7 cellular contexts compared by ENCODE assay signal in genomic region chr7:65771164-65771533, GRCh38.
A peak's percentile ranks its signal among the peaks of the same experiment; 100 is the strongest.
DNase-seq lines count a peak whose midpoint lies in the region; ATAC-seq and TF ChIP-seq lines count a peak whose summit lies in the region.
"Not testable (repeated sequence)": the region's sequence is repeated elsewhere in the genome, so short reads cannot be mapped to it uniquely, and the experiment has no call there.

No MANE protein-coding gene starts in this region.

- not testable (repeated sequence) for TF ChIP-seq POLR2A in breast epithelium (IDR thresholded peaks at IDR 0.05)

- H3K27me3 ChIP-seq in GM06990 (replicated peaks; ENCODE audit: control insufficient read depth, insufficient read depth, low read length); Loucy (ENCODE audit: insufficient read depth, low read length, poor library complexity, severe bottlenecking); breast epithelium; foreskin keratinocyte: not testable (repeated sequence)

- peak overlapping the region; percentile 88 for H3K27ac Mint-ChIP-seq in activated CD4-positive, alpha-beta T cell treated with anti-CD3 and anti-CD28 coated beads for 36 hours
- peak overlapping the region; percentile 97 for H3K27ac Mint-ChIP-seq in mesothelial cell of epicardium

- ATAC-seq in activated CD4-positive, alpha-beta T cell treated with anti-CD3 and anti-CD28 coated beads for 36 hours; foreskin keratinocyte: not testable (repeated sequence)

- POLR2A ChIA-PET in activated CD4-positive, alpha-beta T cell treated with anti-CD3 and anti-CD28 coated beads for 36 hours (lab: Charles Lee): interaction anchor here (1.2 kb wide), 1 partner anchor 21 kb away, joined by 3 read pairs; no protein-coding TSS in a partner anchor

- peak overlapping the region; percentile 72 for H3K9ac ChIP-seq in Loucy (ENCODE audit: low read depth, low read length, poor library complexity, severe bottlenecking)

- not testable (repeated sequence) for H3K9me3 Mint-ChIP-seq in activated CD4-positive, alpha-beta T cell treated with anti-CD3 and anti-CD28 coated beads for 36 hours (ENCODE audit: low read depth); mesothelial cell of epicardium

- not testable (repeated sequence) for H3F3A ChIP-seq in Loucy (ENCODE audit: low read depth)

- H4K20me1 ChIP-seq in Loucy (ENCODE audit: insufficient read depth, low read length, poor library complexity, severe bottlenecking): not testable (repeated sequence)

- not testable (repeated sequence) for H3K9me3 ChIP-seq in Loucy (ENCODE audit: insufficient read depth, low read depth, low read length); breast epithelium

- not testable (repeated sequence) for H3K4me1 ChIP-seq in Loucy (ENCODE audit: insufficient read depth, low read length, poor library complexity, severe bottlenecking); breast epithelium; foreskin keratinocyte

- not testable (repeated sequence) for H3K27me3 Mint-ChIP-seq in activated CD4-positive, alpha-beta T cell treated with anti-CD3 and anti-CD28 coated beads for 36 hours; mesothelial cell of epicardium (ENCODE audit: low read depth)

- H3K27ac ChIP-seq in breast epithelium (peak overlapping the region; percentile 91 to 94), foreskin keratinocyte (peak overlapping the region; percentile 77)

- CTCF ChIA-PET in activated CD4-positive, alpha-beta T cell treated with anti-CD3 and anti-CD28 coated beads for 36 hours (lab: Charles Lee): not testable (repeated sequence)

- peak overlapping the region; percentile 83 for H3K4me3 Mint-ChIP-seq in activated CD4-positive, alpha-beta T cell treated with anti-CD3 and anti-CD28 coated beads for 36 hours
- peak overlapping the region; percentile 89 for H3K4me3 Mint-ChIP-seq in mesothelial cell of epicardium

- TF ChIP-seq CTCF in GM06990 (IDR thresholded peaks at IDR 0.05; ENCODE audit: insufficient read depth, low read length, poor library complexity, severe bottlenecking); Loucy (conservative IDR thresholded peaks at IDR 0.05; ENCODE audit: low read length); breast epithelium (IDR thresholded peaks at IDR 0.05); foreskin keratinocyte (conservative IDR thresholded peaks at IDR 0.05); mesothelial cell of epicardium (IDR thresholded peaks at IDR 0.05; ENCODE audit: unreplicated experiment): not testable (repeated sequence)

- DNase-seq in GM06990 (ENCODE audit: extremely low read depth, insufficient read length): peak; percentile 18
- not testable (repeated sequence) for DNase-seq in activated CD4-positive, alpha-beta T cell treated with anti-CD3 and anti-CD28 coated beads for 36 hours; breast epithelium (ENCODE audit: low spot score in 2 of 2); foreskin keratinocyte; mesothelial cell of epicardium (ENCODE audit: low spot score in 2 of 2, unreplicated experiment in 2 of 2); skeletal muscle cell (ENCODE audit: low read depth)

- not testable (repeated sequence) for H3K9me2 ChIP-seq in Loucy (replicated peaks; ENCODE audit: low read depth, low read length)

- H2AFZ ChIP-seq in Loucy (ENCODE audit: low read length): 0 out of 2 replicates have a peak overlapping the region, but pooled peaks have one; percentile 36

- peak overlapping the region; percentile 95 for H3K4me2 ChIP-seq in Loucy (ENCODE audit: low read depth, low read length, poor library complexity, severe bottlenecking)

- intact Hi-C loops in activated CD4-positive, alpha-beta T cell treated with anti-CD3 and anti-CD28 coated beads for 36 hours (cut with DNase I, micrococcal nuclease): loop anchor here in 1 of 2 experiments (2.0 kb wide), 1 partner anchor 102 kb away; the partner anchor contains the start of gene VKORC1L1
- intact Hi-C loops in breast epithelium (cut with DNase I; ENCODE audit: low total_unique reads): not testable (repeated sequence)

- not testable (repeated sequence) for H3K4me1 Mint-ChIP-seq in activated CD4-positive, alpha-beta T cell treated with anti-CD3 and anti-CD28 coated beads for 36 hours; mesothelial cell of epicardium

- H3K36me3 Mint-ChIP-seq in activated CD4-positive, alpha-beta T cell treated with anti-CD3 and anti-CD28 coated beads for 36 hours (ENCODE audit: low read depth); mesothelial cell of epicardium: not testable (repeated sequence)

- peak overlapping the region; percentile 58 for H3K4me3 ChIP-seq in GM06990 (replicated peaks; ENCODE audit: low read depth, low read length)
- peak overlapping the region; percentile 97 for H3K4me3 ChIP-seq in Loucy (ENCODE audit: low read length, poor library complexity, severe bottlenecking)
- H3K4me3 ChIP-seq in breast epithelium: peak overlapping the region; percentile 72 to 75 (median 72)
- peak overlapping the region; percentile 70 for H3K4me3 ChIP-seq in skeletal muscle cell (ENCODE audit: low read depth, low read length)

- not testable (repeated sequence) for H3K36me3 ChIP-seq in GM06990 (ENCODE audit: control insufficient read depth, insufficient read depth, low read length); Loucy (ENCODE audit: insufficient read depth, low read length); breast epithelium

- H3K79me2 ChIP-seq in Loucy (ENCODE audit: insufficient read depth, low read length): not testable (repeated sequence)
